ENCODE assay signal across 11 cellular contexts in genomic region chr2:237061356-237061755, GRCh38. TPM values are rescaled to one million over a fixed set of nuclear protein-coding genes. Genes with fewer than 3 reads are reported as not detected.
DNase-seq lines count a peak whose midpoint lies in the region; ATAC-seq, FAIRE-seq and TF ChIP-seq lines count a peak whose summit lies in the region.
"Had no signal": no experiment of that assay in that cellular context is flagged by ENCODE, and none has a peak within 500 bp of the region (broad histone marks: within the 10 kb centered on the region; RNA-seq: fewer than 3 reads in every experiment).

No MANE protein-coding gene starts in this region.

- no peak overlapping the region for H2BK120ac ChIP-seq in H1 (replicated peaks; ENCODE audit: low read depth, low read length)

- no peak overlapping the region for H2BK5ac ChIP-seq in H1 (ENCODE audit: low read depth, low read length)

- H3K27me3 ChIP-seq in GM23338 (ENCODE audit: insufficient read depth) (no peaks in the 10 kb centered on the region), H1 (replicated peaks in 1 of 4; ENCODE audit: control insufficient read depth in 3 of 4, extremely low read depth in 1 of 4, insufficient read depth in 3 of 4, low read length in 3 of 4) (no peaks in the 10 kb centered on the region), prostate gland (replicated peaks; ENCODE audit: insufficient read depth) (no peaks in the 10 kb centered on the region)
- H3K27me3 ChIP-seq: SJCRH30 had no signal

- peaks cover 2% of the 10 kb centered on the region for H3K27me3 Mint-ChIP-seq in GM23338 (ENCODE audit: insufficient read depth, low read depth, poor library complexity)

- H3K23ac ChIP-seq in H1 (ENCODE audit: insufficient read length) = no peak overlapping the region

- intact Hi-C loops in prostate gland (cut with DNase I) (loop anchor here (2.0 to 5.0 kb wide), 2 partner anchors 549 to 709 kb away; no protein-coding TSS in a partner anchor), Right ventricle myocardium inferior (cut with DNase I) (loop anchor here (5.0 to 10.0 kb wide), 2 partner anchors 549 to 1287 kb away; no protein-coding TSS in a partner anchor)

- no peak overlapping the region for H2BK20ac ChIP-seq in H1 (ENCODE audit: low read length)

- H3K79me1 ChIP-seq in H1 (ENCODE audit: low read depth, low read length) = no peaks in the 10 kb centered on the region

- H3K79me2 ChIP-seq in GM23338 (replicated peaks; ENCODE audit: insufficient read depth) (no peaks in the 10 kb centered on the region), H1 (ENCODE audit: control insufficient read depth in 1 of 2, insufficient read depth in 2 of 2, low read length in 2 of 2) (no peaks in the 10 kb centered on the region)

- H3K36me3 ChIP-seq in GM23338 (ENCODE audit: insufficient read depth) (no peaks in the 10 kb centered on the region), H1 (ENCODE audit: control insufficient read depth in 2 of 4, insufficient read depth in 4 of 4, low read length in 3 of 4) (no peaks in the 10 kb centered on the region), prostate gland (no peaks in the 10 kb centered on the region)
- H3K36me3 ChIP-seq: SJCRH30 had no signal

- no peaks in the 10 kb centered on the region for H3K9me2 ChIP-seq in GM23338 (ENCODE audit: insufficient read depth)

- no peak overlapping the region for H4K5ac ChIP-seq in H1 (ENCODE audit: insufficient read length, low read depth, low read length)

- no peak overlapping the region for H3K4ac ChIP-seq in H1 (replicated peaks; ENCODE audit: insufficient read length, low read depth, low read length)

- H4K91ac ChIP-seq in H1 (replicated peaks; ENCODE audit: insufficient read length, low read length) = no peak overlapping the region

- no peak overlapping the region for H2AK5ac ChIP-seq in H1 (ENCODE audit: low read depth, low read length)

- POLR2A ChIA-PET in H1 (lab: Charles Lee; ENCODE audit: partially characterized antibody) = no interaction called here

- H3K27ac ChIP-seq in GM23338 (ENCODE audit: low read depth) (no peak overlapping the region), H1 (ENCODE audit: low read depth, low read length) (no peak overlapping the region), prostate gland (no peak overlapping the region)
- H3K27ac ChIP-seq: PC-9 had no signal

- TF ChIP-seq POLR2A in H1 (IDR thresholded peaks at IDR 0.05; ENCODE audit: control extremely low read depth in 1 of 2, low read depth in 2 of 2, low read length in 2 of 2) (no peak), prostate gland (IDR thresholded peaks at IDR 0.05) (no peak)

- TF ChIP-seq CTCF in GM23338 (conservative IDR thresholded peaks at IDR 0.05; ENCODE audit: low read depth in 2 of 2) (no peak), H1 (IDR thresholded peaks at IDR 0.05; ENCODE audit: control extremely low read depth in 1 of 3, insufficient read depth in 1 of 3, low read depth in 1 of 3, low read length in 3 of 3) (no peak), prostate gland (IDR thresholded peaks at IDR 0.05) (no peak)

- TF ChIP-seq RAD21 in H1 (IDR thresholded peaks at IDR 0.05 in 1 of 2, conservative IDR thresholded peaks at IDR 0.05 in 1 of 2; ENCODE audit: low read depth in 2 of 2, low read length in 2 of 2) = no peak

- H3K9me3 ChIP-seq in H1 (ENCODE audit: insufficient read depth in 2 of 2, low read depth in 1 of 2, low read length in 1 of 2) = no peaks in the 10 kb centered on the region
- H3K9me3 ChIP-seq in prostate gland = no peaks in the 10 kb centered on the region
- H3K9me3 ChIP-seq: SJCRH30 had no signal

- H2BK15ac ChIP-seq in H1 (ENCODE audit: low read length) = no peak overlapping the region

- H3K4me1 ChIP-seq in GM23338 (ENCODE audit: insufficient read depth) (no peaks in the 10 kb centered on the region), H1 (replicated peaks in 1 of 4; ENCODE audit: control insufficient read depth in 3 of 4, insufficient read depth in 4 of 4, low read length in 3 of 4) (peaks cover 0 to 2% (median under 1%) of the 10 kb centered on the region in 4 experiments; a peak in 1 of 7 replicates), prostate gland (replicated peaks) (no peaks in the 10 kb centered on the region)

- 0 out of 2 replicates have a peak overlapping the region, but pooled peaks have one; percentile 39 for H2BK12ac ChIP-seq in H1 (ENCODE audit: low read depth, low read length)

- FAIRE-seq in H1 (lab: Jason Lieb, UNC) = no peak
- FAIRE-seq: D721Med had no signal

- H3K36me3 Mint-ChIP-seq in GM23338 (ENCODE audit: low read depth) = no peaks in the 10 kb centered on the region

- H4K20me1 ChIP-seq in GM23338 (replicated peaks; ENCODE audit: insufficient read depth) (no peaks in the 10 kb centered on the region), H1 (replicated peaks in 1 of 2; ENCODE audit: control insufficient read depth in 1 of 2, insufficient read depth in 2 of 2, low read length in 2 of 2) (no peaks in the 10 kb centered on the region)

- H3K18ac ChIP-seq in H1 (ENCODE audit: extremely low read depth, low read length) = no peak overlapping the region

- no peak overlapping the region for H3K14ac ChIP-seq in H1 (ENCODE audit: insufficient read length)

- no peaks in the 10 kb centered on the region for H3F3A ChIP-seq in GM23338 (replicated peaks; ENCODE audit: low read depth)

- ATAC-seq in GM23338 (no peak), Right ventricle myocardium inferior (no peak), HG03045 (IDR thresholded peaks at IDR 0.05; ENCODE audit: unreplicated experiment) (no peak)

- no peak overlapping the region for H3K4me3 Mint-ChIP-seq in GM23338

- no peaks in the 10 kb centered on the region for H3K23me2 ChIP-seq in H1 (ENCODE audit: low read depth, low read length)

- 85% methylated on average over 12 of the region's 12 CpGs; no CpG with 5 or more reads in 1 of the 2 experiments for WGBS in H1 (ENCODE audit: extremely low coverage in 1 of 2, insufficient coverage in 1 of 2, insufficient read length in 1 of 2, insufficient replicate concordance in 2 of 2, low coverage in 1 of 2, low lambda C conversion rate in 2 of 2, missing lambda C conversion rate in 1 of 2), 2 experiments
- 63% methylated on average over 12 of the region's 12 CpGs for WGBS in prostate gland

- H3K4me3 ChIP-seq in GM23338 (no peak overlapping the region), H1 (ENCODE audit: extremely low read depth in 1 of 4, insufficient read depth in 2 of 4, low read depth in 3 of 4, low read length in 4 of 4) (no peak overlapping the region), prostate gland (no peak overlapping the region)
- H3K4me3 ChIP-seq: PC-9, SJCRH30 had no signal

- CTCF ChIA-PET in H1 (lab: Charles Lee; ENCODE audit: partially characterized antibody) = interaction anchor here (0.9 to 5.0 kb wide), 15 partner anchors 13 to 752 kb away, joined by 3 to 43 read pairs (median 4); partner anchors contain the start of gene ACKR3

- no peak overlapping the region for H3K9ac ChIP-seq in H1 (replicated peaks in 1 of 4; ENCODE audit: extremely low read depth in 1 of 4, low read depth in 3 of 4, low read length in 3 of 4)

- H4K8ac ChIP-seq in H1 (ENCODE audit: extremely low read depth, insufficient read depth, low read length) = no peak overlapping the region

- H3K9me3 Mint-ChIP-seq in GM23338 = no peaks in the 10 kb centered on the region

- H3K56ac ChIP-seq in H1 (replicated peaks; ENCODE audit: insufficient read length, low read depth, low read length) = no peak overlapping the region

- H3K27ac Mint-ChIP-seq in GM23338 = no peak overlapping the region

- no peak for TF ChIP-seq EP300 in H1 (IDR thresholded peaks at IDR 0.05; ENCODE audit: borderline replicate concordance in 1 of 2, low read depth in 2 of 2, low read length in 2 of 2)

- DNase-seq in GM23338 (ENCODE audit: low spot score) (no peak), NCI-H2029 (lab: John Stamatoyannopoulos, UW) (peak; percentile 71), H1 (ENCODE audit: low read depth in 1 of 2, low spot score in 2 of 2) (no peak), prostate gland (ENCODE audit: low spot score) (peak; percentile 54), Right ventricle myocardium inferior (ENCODE audit: missing footprints) (no peak), NCI-H2171 (lab: John Stamatoyannopoulos, UW) (no peak)
- DNase-seq: KG1 had no signal

- peak overlapping the region; percentile 86 for H2AFZ ChIP-seq in GM23338
- H2AFZ ChIP-seq in H1 (ENCODE audit: low read length) = no peak overlapping the region
- H2AFZ ChIP-seq: PC-9 had no signal

- H3K4me2 ChIP-seq in GM23338 (no peak overlapping the region), H1 (ENCODE audit: insufficient read depth in 1 of 2, low read depth in 2 of 2, low read length in 2 of 2) (no peak overlapping the region)
- H3K4me2 ChIP-seq: PC-9 had no signal

- H3K4me1 Mint-ChIP-seq in GM23338 = peaks cover 16% of the 10 kb centered on the region

TF ChIP-seq in GM23338, 12 proteins besides CTCF, POLR2A, EP300 and RAD21 (continues in another document):
- TF ChIP-seq EZH2phosphoT487 (IDR thresholded peaks at IDR 0.05; ENCODE audit: unreplicated experiment) (no peak), POLR2AphosphoS5 (IDR thresholded peaks at IDR 0.05; ENCODE audit: low read depth) (no peak), CREB1 (CRISPR knock-in tag; IDR thresholded peaks at IDR 0.05; ENCODE audit: low read depth) (no peak)

TF ChIP-seq in H1, 55 proteins besides CTCF, POLR2A, EP300 and RAD21:
- TF ChIP-seq JUN (IDR thresholded peaks at IDR 0.05; ENCODE audit: low read depth, low read length) = no peak
- no peak for TF ChIP-seq KDM4A (IDR thresholded peaks at IDR 0.05; ENCODE audit: low read depth, low read length, severe bottlenecking)
- no peak for TF ChIP-seq RNF2 (IDR thresholded peaks at IDR 0.05; ENCODE audit: borderline replicate concordance, low read depth, low read length, missing control alignments, poor library complexity, severe bottlenecking)
- TF ChIP-seq SUZ12 (IDR thresholded peaks at IDR 0.05; ENCODE audit: low read length) = no peak
- TF ChIP-seq GABPA (IDR thresholded peaks at IDR 0.05; ENCODE audit: borderline replicate concordance, insufficient read depth, low read length) = no peak

RNA-seq across cellular contexts. Expression of gene COPS8, which starts 24.3 kb away (rescaled TPM):
- 130 and 143 TPM in 2 replicates for total RNA-seq in GM23338 (2014; rRNA removed; shearing (Covaris generic))
- polyA plus RNA-seq in GM23338 (2016; fragmentation: Nextera tagmentation; extraction: Ambion mirVana) = 105 and 120 TPM in 2 replicates
- 59.3 and 61.3 TPM in 2 replicates for total RNA-seq in H1 (2021; fragmentation: NEBNext Ultra II Directional; extraction: Animal tissue kit (Norgen Biotek cat#: 25700))
- 37.3 and 67.5 TPM in 2 replicates for polyA plus RNA-seq in H1 (2011; rRNA removed)
- polyA plus RNA-seq in H1 (2011; cell fraction: cytosol; rRNA removed) = 66.0 TPM
- 18.0 TPM for polyA plus RNA-seq in H1 (2011; cell fraction: nucleus; rRNA removed)
- polyA plus RNA-seq in H1 (2012, experiment 1 of 2) = 32.3 to 47.0 TPM (median 36.0 TPM) in 4 replicates
- 10.3 TPM for polyA plus RNA-seq in H1 (2012, experiment 2 of 2)
- polyA plus RNA-seq in H1 (2013, experiment 1 of 2) = 30.4 TPM
- polyA plus RNA-seq in H1 (2013, experiment 2 of 2) = 29.0 TPM
- polyA minus RNA-seq in H1 (2011; rRNA and poly(A)+ RNA removed) = 27.0 and 32.5 TPM in 2 replicates
- polyA minus RNA-seq in H1 (2011; cell fraction: cytosol; rRNA and poly(A)+ RNA removed) = 21.9 TPM
- polyA minus RNA-seq in H1 (2011; cell fraction: nucleus; rRNA and poly(A)+ RNA removed) = 50.7 TPM
- total RNA-seq in prostate gland = 10 to 100 TPM; 73.1 to 90.0 TPM
- total RNA-seq in Right ventricle myocardium inferior = 86.9 TPM

Comparison
In these comparisons a context has a peak if more than half of its experiments do, and no peak if none do; other contexts are left out.
1. DNase-seq: peak in NCI-H2029 (single experiment) and prostate gland (single experiment); none in GM23338 (single experiment), H1 (0 of 2), Right ventricle myocardium inferior (single experiment) and NCI-H2171 (single experiment).